31 cellular contexts compared by ENCODE assay signal in the genomic region with DNA sequence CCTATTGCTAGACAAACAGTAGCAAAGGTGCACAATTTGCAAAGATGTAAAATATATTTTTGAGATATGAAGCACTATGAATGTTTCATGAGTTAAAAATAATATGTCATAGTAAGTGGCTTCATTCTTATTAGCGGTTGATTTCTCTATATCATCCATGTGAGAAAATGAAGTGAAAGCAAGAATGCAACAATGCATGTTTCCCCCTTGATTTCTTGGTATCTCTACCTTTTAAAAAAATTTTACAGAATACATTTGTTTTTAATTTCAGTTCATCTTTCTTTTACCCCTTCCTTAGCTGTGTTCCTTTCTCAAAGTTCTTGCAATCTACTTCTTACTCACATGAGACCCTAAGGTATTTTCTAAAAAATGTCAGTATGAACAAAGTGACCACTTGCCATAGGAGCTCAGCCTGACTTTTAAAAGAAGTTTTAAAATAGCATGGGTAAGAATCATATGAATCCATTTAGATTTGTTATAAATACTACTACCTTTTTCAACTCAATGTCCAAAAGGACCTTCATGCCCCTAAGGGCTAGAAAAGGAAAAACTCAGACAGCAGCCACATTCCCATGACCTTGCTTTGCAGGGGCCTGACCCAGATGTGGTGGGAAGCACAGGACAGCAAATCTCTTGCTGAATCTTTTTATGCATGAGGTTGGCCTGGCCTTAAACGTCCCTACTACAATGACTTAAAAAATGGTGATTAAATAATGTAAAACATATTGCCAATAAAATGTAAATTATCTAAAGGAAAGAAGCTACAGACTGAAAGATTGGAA. TPM values are rescaled to one million over a fixed set of nuclear protein-coding genes. Genes with fewer than 3 reads are reported as not detected.
"Had no signal": no experiment of that assay in that cellular context is flagged by ENCODE, and none has a peak within 500 bp of the region (broad histone marks: within the 10 kb centered on the region; RNA-seq: fewer than 3 reads in every experiment).

No MANE protein-coding gene starts in this region.

- DNase-seq: activated CD4-positive, alpha-beta T cell treated with anti-CD3 and anti-CD28 coated beads for 1 hour; activated CD4-positive, alpha-beta T cell treated with anti-CD3 and anti-CD28 coated beads, Interleukin-2, amount 50 U/mL, for 1 hour; activated CD8-positive, alpha-beta T cell treated with anti-CD3 and anti-CD28 coated beads for 36 hours; activated naive CD4-positive, alpha-beta T cell; activated naive CD8-positive, alpha-beta T cell treated with anti-CD3 and anti-CD28 coated beads, Interleukin-2, amount 10 ng/mL, durations not matched to agents 7 days and 5 days; activated T-cell treated with anti-CD3 and anti-CD28 coated beads, Interleukin-2, amount 50 U/mL, for 4 hours; brain microvascular endothelial cell; caudate nucleus; foreskin keratinocyte; heart left ventricle; hypothalamus; immature natural killer cell; kidney; left colon; midbrain; naive thymus-derived CD8-positive, alpha-beta T cell; stimulated activated CD4-positive, alpha-beta T cell treated with anti-CD3 and anti-CD28 coated beads, Interleukin-1b, Interleukin-23, amount 100 ng/mL, for 48 hours; stimulated activated CD4-positive, alpha-beta T cell treated with anti-CD3 and anti-CD28 coated beads, Interleukin-4, amount 100 ng/mL, for 4 hours; stimulated activated CD8-positive, alpha-beta memory T cell treated with anti-CD3 and anti-CD28 coated beads, Interleukin-4, amount 100 ng/mL, for 48 hours; stimulated activated naive CD4-positive, alpha-beta T cell; T-helper 9 cell; tibial artery had no signal

- H3K27ac ChIP-seq: ascending aorta, brain microvascular endothelial cell, foreskin keratinocyte, skin epidermis, suprapubic skin, tibial artery had no signal

- H3K4me1 ChIP-seq: ascending aorta, suprapubic skin, tibial artery had no signal

- ATAC-seq: activated CD8-positive, alpha-beta T cell treated with anti-CD3 and anti-CD28 coated beads for 36 hours; activated T-cell treated with anti-CD3 and anti-CD28 coated beads, Interleukin-2, amount 50 U/mL, for 4 hours; activated T-helper 17 cell treated with anti-CD3 and anti-CD28 coated beads, Interleukin-2, amount 50 U/mL, for 72 hours; esophagus mucosa; foreskin keratinocyte; heart left ventricle; left colon; naive thymus-derived CD8-positive, alpha-beta T cell; sciatic nerve had no signal

- H3K4me3 ChIP-seq: ascending aorta, heart left ventricle, skin epidermis, suprapubic skin, tibial artery had no signal

- H3K27me3 ChIP-seq: ascending aorta, brain microvascular endothelial cell, foreskin keratinocyte, heart left ventricle, suprapubic skin, tibial artery had no signal

- H3K4me1 Mint-ChIP-seq: activated naive CD8-positive, alpha-beta T cell treated with anti-CD3 and anti-CD28 coated beads, Interleukin-2, amount 10 ng/mL, durations not matched to agents 7 days and 5 days; activated T-helper 17 cell treated with anti-CD3 and anti-CD28 coated beads, Interleukin-2, amount 50 U/mL, for 72 hours had no signal

- H3K9me3 ChIP-seq: ascending aorta, heart left ventricle, suprapubic skin, tibial artery had no signal

- H3K36me3 ChIP-seq: ascending aorta, brain microvascular endothelial cell, heart left ventricle, suprapubic skin, tibial artery had no signal

- H3K36me3 Mint-ChIP-seq: activated naive CD8-positive, alpha-beta T cell treated with anti-CD3 and anti-CD28 coated beads, Interleukin-2, amount 10 ng/mL, durations not matched to agents 7 days and 5 days; naive thymus-derived CD8-positive, alpha-beta T cell had no signal

- H3K9me3 Mint-ChIP-seq: activated CD8-positive, alpha-beta T cell treated with anti-CD3 and anti-CD28 coated beads for 36 hours; activated T-helper 17 cell treated with anti-CD3 and anti-CD28 coated beads, Interleukin-2, amount 50 U/mL, for 72 hours; T-helper 1 cell treated with Interleukin-12 subunit alpha and Interleukin-12 subunit beta and Interleukin-4 antibody, amounts not matched to agents 30 μg/mL and 1 μg/mL, for 36 hours had no signal

- H3K4me3 Mint-ChIP-seq: activated CD8-positive, alpha-beta T cell treated with anti-CD3 and anti-CD28 coated beads for 36 hours; activated naive CD8-positive, alpha-beta T cell treated with anti-CD3 and anti-CD28 coated beads, Interleukin-2, amount 10 ng/mL, durations not matched to agents 7 days and 5 days; activated T-cell treated with anti-CD3 and anti-CD28 coated beads, Interleukin-2, amount 50 U/mL, for 4 hours; activated T-helper 17 cell treated with anti-CD3 and anti-CD28 coated beads, Interleukin-2, amount 50 U/mL, for 72 hours; immature natural killer cell; naive thymus-derived CD8-positive, alpha-beta T cell; neural crest cell; T-helper 1 cell treated with Interleukin-12 subunit alpha and Interleukin-12 subunit beta and Interleukin-4 antibody, amounts not matched to agents 30 μg/mL and 1 μg/mL, for 36 hours had no signal

- H3K27ac Mint-ChIP-seq: activated CD8-positive, alpha-beta T cell treated with anti-CD3 and anti-CD28 coated beads for 36 hours; activated naive CD8-positive, alpha-beta T cell treated with anti-CD3 and anti-CD28 coated beads, Interleukin-2, amount 10 ng/mL, durations not matched to agents 7 days and 5 days; activated T-helper 17 cell treated with anti-CD3 and anti-CD28 coated beads, Interleukin-2, amount 50 U/mL, for 72 hours; immature natural killer cell; T-helper 1 cell treated with Interleukin-12 subunit alpha and Interleukin-12 subunit beta and Interleukin-4 antibody, amounts not matched to agents 30 μg/mL and 1 μg/mL, for 36 hours had no signal

- H3K27me3 Mint-ChIP-seq: activated CD8-positive, alpha-beta T cell treated with anti-CD3 and anti-CD28 coated beads for 36 hours had no signal

RNA-seq across cellular contexts. Expression of gene SLC38A11, which starts 14.8 kb away (rescaled TPM):
- total RNA-seq: activated CD8-positive, alpha-beta T cell treated with anti-CD3 and anti-CD28 coated beads for 36 hours; activated naive CD8-positive, alpha-beta T cell treated with anti-CD3 and anti-CD28 coated beads, Interleukin-2, amount 10 ng/mL, durations not matched to agents 7 days and 5 days; activated T-cell treated with anti-CD3 and anti-CD28 coated beads, Interleukin-2, amount 50 U/mL, for 4 hours; activated T-helper 17 cell treated with anti-CD3 and anti-CD28 coated beads, Interleukin-2, amount 50 U/mL, for 72 hours; ascending aorta; foreskin keratinocyte; neural crest cell; osteoblast had no signal
- polyA plus RNA-seq: foreskin keratinocyte; immature natural killer cell; naive thymus-derived CD8-positive, alpha-beta T cell had no signal
